In genomic region chr16:74607310-74607966, GRCh38 we compare ENCODE assay signal across 8 cellular contexts. TPM values are rescaled to one million over a fixed set of nuclear protein-coding genes. Genes with fewer than 3 reads are reported as not detected.
A peak's percentile ranks its signal among the peaks of the same experiment; 100 is the strongest.
DNase-seq lines count a peak whose midpoint lies in the region; ATAC-seq, FAIRE-seq and TF ChIP-seq lines count a peak whose summit lies in the region.

No MANE protein-coding gene starts in this region.

- peak overlapping the region; percentile 96 for H3K4me2 ChIP-seq in endothelial cell of umbilical vein (ENCODE audit: insufficient read depth, low read length)

- peak overlapping the region; percentile 100 for H2AFZ ChIP-seq in endothelial cell of umbilical vein (ENCODE audit: low read depth, low read length)

- peak overlapping the region; percentile 91 for H3K9ac ChIP-seq in endothelial cell of umbilical vein (replicated peaks; ENCODE audit: extremely low read depth, insufficient read depth, low read length)

- POLR2A ChIA-PET in endothelial cell of umbilical vein (lab: Charles Lee) = interaction anchor here (0.5 to 1.2 kb wide), 5 partner anchors 10 to 168 kb away, joined by 3 to 5 read pairs (median 3); no protein-coding TSS in a partner anchor

- no peak for TF ChIP-seq CTCF in endothelial cell of umbilical vein (IDR thresholded peaks at IDR 0.05; ENCODE audit: extremely low read depth in 1 of 2, insufficient read depth in 1 of 2, low read depth in 1 of 2, low read length in 2 of 2)
- TF ChIP-seq CTCF in progenitor cell of endocrine pancreas (IDR thresholded peaks at IDR 0.05; ENCODE audit: unreplicated experiment) = no peak
- no peak for TF ChIP-seq CTCF in GM10266 (IDR thresholded peaks at IDR 0.05; ENCODE audit: control insufficient read depth, insufficient read depth, low read depth, missing control alignments)

- BruUV-seq in endothelial cell of umbilical vein (replicated peaks; lab: Mats Ljungman, UMichigan) = TSS peak; percentile 80

- peaks cover 26% of the 10 kb centered on the region for H3K4me1 ChIP-seq in endothelial cell of umbilical vein (ENCODE audit: control insufficient read depth, extremely low read depth, insufficient read depth, low read length)

- dilution Hi-C loops in endothelial cell of umbilical vein (cut with MboI; ENCODE audit: extremely low pct_ligation_motif_present, low sequenced_read_pairs) = no loop called here

- no peaks in the 10 kb centered on the region for H4K20me1 ChIP-seq in endothelial cell of umbilical vein (replicated peaks; ENCODE audit: control insufficient read depth, extremely low read depth, insufficient read depth, low read length)

- ATAC-seq in GM21717 (IDR thresholded peaks at IDR 0.05; ENCODE audit: unreplicated experiment) = peak; percentile 25

- FAIRE-seq in endothelial cell of umbilical vein (lab: Jason Lieb, UNC) = no peak

- H3K36me3 Mint-ChIP-seq in progenitor cell of endocrine pancreas (ENCODE audit: insufficient read depth) = no peaks in the 10 kb centered on the region

- H3K4me3 ChIP-seq in endothelial cell of umbilical vein (replicated peaks in 1 of 3; ENCODE audit: insufficient read depth in 1 of 3, low read depth in 1 of 3, low read length in 3 of 3) = peak overlapping the region; percentile 79 to 86 (median 85)

- H3K36me3 ChIP-seq in endothelial cell of umbilical vein (ENCODE audit: control insufficient read depth in 2 of 2, extremely low read depth in 1 of 2, insufficient read depth in 2 of 2, low read length in 2 of 2) = no peaks in the 10 kb centered on the region

- peaks cover 30% of the 10 kb centered on the region for H3K4me1 Mint-ChIP-seq in progenitor cell of endocrine pancreas (ENCODE audit: low read depth)

- peak overlapping the region; percentile 96 for H3K27ac Mint-ChIP-seq in progenitor cell of endocrine pancreas

- H3K9me3 Mint-ChIP-seq in progenitor cell of endocrine pancreas (ENCODE audit: low read depth) = no peaks in the 10 kb centered on the region

- H3K9me3 ChIP-seq in endothelial cell of umbilical vein (replicated peaks; ENCODE audit: control insufficient read depth, insufficient read depth, low read length) = no peaks in the 10 kb centered on the region

- no peaks in the 10 kb centered on the region for H3K27me3 ChIP-seq in endothelial cell of umbilical vein (ENCODE audit: control insufficient read depth in 2 of 2, insufficient read depth in 2 of 2, low read length in 2 of 2)

- intact Hi-C loops in endothelial cell of umbilical vein (cut with micrococcal nuclease) = loop anchor here (2.0 to 5.0 kb wide), 3 partner anchors 105 to 310 kb away; partner anchors contain the start of gene PSMD7

- TF ChIP-seq POLR2A in endothelial cell of umbilical vein (IDR thresholded peaks at IDR 0.05; ENCODE audit: low read depth, low read length) = no peak

- peaks cover 42% of the 10 kb centered on the region for H3K79me2 ChIP-seq in endothelial cell of umbilical vein (ENCODE audit: control insufficient read depth, insufficient read depth, low read length)

- no peaks in the 10 kb centered on the region for H3K27me3 Mint-ChIP-seq in progenitor cell of endocrine pancreas

- H3K4me3 Mint-ChIP-seq in progenitor cell of endocrine pancreas (ENCODE audit: low read depth) = peak overlapping the region; percentile 83

- peak overlapping the region; percentile 66 for H3K27ac ChIP-seq in endothelial cell of umbilical vein (ENCODE audit: insufficient read depth, low read depth, low read length)

- peak; percentile 37 for DNase-seq in DMS53 treated with DMSO at 0.1 percent for 48 hours (lab: John Stamatoyannopoulos, UW; ENCODE audit: unreplicated experiment)
- DNase-seq in DMS53 (lab: John Stamatoyannopoulos, UW) = no peak
- peak; percentile 71 for DNase-seq in NCI-H1105 (lab: John Stamatoyannopoulos, UW)
- DNase-seq in endothelial cell of umbilical vein (ENCODE audit: low read depth, low spot score) = no peak
- no peak for DNase-seq in progenitor cell of endocrine pancreas (ENCODE audit: low spot score, unreplicated experiment)
- DNase-seq in NCI-H2171 (lab: John Stamatoyannopoulos, UW) = no peak
- DNase-seq in GM10266 (ENCODE audit: extremely low spot score) = no peak

- CTCF ChIA-PET in endothelial cell of umbilical vein (lab: Charles Lee) = interaction anchor here (0.9 to 2.1 kb wide), 3 partner anchors 15 to 60 kb away, joined by 3 to 5 read pairs (median 4); no protein-coding TSS in a partner anchor

- no peaks in the 10 kb centered on the region for H3K9me1 ChIP-seq in endothelial cell of umbilical vein (replicated peaks; ENCODE audit: control insufficient read depth, extremely low read depth, insufficient read depth, low read length)

TF ChIP-seq in endothelial cell of umbilical vein, 7 proteins besides CTCF, POLR2A, EP300 and RAD21:
- TF ChIP-seq JUN (IDR thresholded peaks at IDR 0.05; ENCODE audit: borderline replicate concordance, insufficient read depth, insufficient read length, low read depth) (no peak), POLR2AphosphoS5 (IDR thresholded peaks at IDR 0.05; ENCODE audit: insufficient read depth, low read depth, low read length) (no peak), FOS (IDR thresholded peaks at IDR 0.05; ENCODE audit: borderline replicate concordance, insufficient read depth, low read length) (no peak), EZH2 (IDR thresholded peaks at IDR 0.05; ENCODE audit: borderline replicate concordance, low read depth, low read length, severe bottlenecking) (no peak), MYC (IDR thresholded peaks at IDR 0.05; ENCODE audit: low read depth, low read length) (no peak), GATA2 (IDR thresholded peaks at IDR 0.05; ENCODE audit: insufficient read depth, insufficient read length, low read depth, low read length) (no peak), MAX (IDR thresholded peaks at IDR 0.05; ENCODE audit: insufficient read depth, insufficient read length) (no peak)

RNA-seq across cellular contexts. Expression of gene GLG1, which starts 0.5 kb away (rescaled TPM):
- total RNA-seq in endothelial cell of umbilical vein = 150 and 165 TPM in 2 replicates
- 72.9 and 86.3 TPM in 2 replicates for polyA plus RNA-seq in endothelial cell of umbilical vein
- 93.4 and 103 TPM in 2 replicates for polyA plus RNA-seq in endothelial cell of umbilical vein (2011; cell fraction: cytosol; rRNA removed)
- 115 and 146 TPM in 2 replicates for polyA plus RNA-seq in endothelial cell of umbilical vein (2011; cell fraction: nucleus; rRNA removed)
- polyA plus RNA-seq in endothelial cell of umbilical vein (2012) = 132 and 142 TPM in 2 replicates
- polyA minus RNA-seq in endothelial cell of umbilical vein = 214 and 233 TPM in 2 replicates
- polyA minus RNA-seq in endothelial cell of umbilical vein (2011; cell fraction: cytosol; rRNA and poly(A)+ RNA removed) = 28.1 TPM
- 98.2 and 141 TPM in 2 replicates for polyA minus RNA-seq in endothelial cell of umbilical vein (2011; cell fraction: nucleus; rRNA and poly(A)+ RNA removed)
- total RNA-seq in progenitor cell of endocrine pancreas = 170 and 173 TPM in 2 replicates

RNA-seq across cellular contexts. Expression of gene RFWD3, which starts 59.2 kb away (rescaled TPM):
- total RNA-seq in endothelial cell of umbilical vein (47.6 and 51.6 TPM in 2 replicates), progenitor cell of endocrine pancreas (40.3 and 48.4 TPM in 2 replicates)
- polyA plus RNA-seq in endothelial cell of umbilical vein = 27.3 and 27.8 TPM in 2 replicates
- 19.8 and 21.5 TPM in 2 replicates for polyA plus RNA-seq in endothelial cell of umbilical vein (2011; cell fraction: cytosol; rRNA removed)
- polyA plus RNA-seq in endothelial cell of umbilical vein (2011; cell fraction: nucleus; rRNA removed) = 34.8 and 34.9 TPM in 2 replicates
- 21.4 and 26.4 TPM in 2 replicates for polyA plus RNA-seq in endothelial cell of umbilical vein (2012)
- polyA minus RNA-seq in endothelial cell of umbilical vein = 90.0 and 94.4 TPM in 2 replicates
- 59.3 TPM for polyA minus RNA-seq in endothelial cell of umbilical vein (2011; cell fraction: cytosol; rRNA and poly(A)+ RNA removed)
- polyA minus RNA-seq in endothelial cell of umbilical vein (2011; cell fraction: nucleus; rRNA and poly(A)+ RNA removed) = 44.5 and 67.4 TPM in 2 replicates

Comparison
In these comparisons a context has a peak if more than half of its experiments do, and no peak if none do; other contexts are left out.
1. DNase-seq: peak in DMS53 treated with DMSO at 0.1 percent for 48 hours (single experiment) and NCI-H1105 (single experiment); none in DMS53 (single experiment), endothelial cell of umbilical vein (single experiment), progenitor cell of endocrine pancreas (single experiment), NCI-H2171 (single experiment) and GM10266 (single experiment).